ENCODE assay signal across 25 cellular contexts in the genomic region with DNA sequence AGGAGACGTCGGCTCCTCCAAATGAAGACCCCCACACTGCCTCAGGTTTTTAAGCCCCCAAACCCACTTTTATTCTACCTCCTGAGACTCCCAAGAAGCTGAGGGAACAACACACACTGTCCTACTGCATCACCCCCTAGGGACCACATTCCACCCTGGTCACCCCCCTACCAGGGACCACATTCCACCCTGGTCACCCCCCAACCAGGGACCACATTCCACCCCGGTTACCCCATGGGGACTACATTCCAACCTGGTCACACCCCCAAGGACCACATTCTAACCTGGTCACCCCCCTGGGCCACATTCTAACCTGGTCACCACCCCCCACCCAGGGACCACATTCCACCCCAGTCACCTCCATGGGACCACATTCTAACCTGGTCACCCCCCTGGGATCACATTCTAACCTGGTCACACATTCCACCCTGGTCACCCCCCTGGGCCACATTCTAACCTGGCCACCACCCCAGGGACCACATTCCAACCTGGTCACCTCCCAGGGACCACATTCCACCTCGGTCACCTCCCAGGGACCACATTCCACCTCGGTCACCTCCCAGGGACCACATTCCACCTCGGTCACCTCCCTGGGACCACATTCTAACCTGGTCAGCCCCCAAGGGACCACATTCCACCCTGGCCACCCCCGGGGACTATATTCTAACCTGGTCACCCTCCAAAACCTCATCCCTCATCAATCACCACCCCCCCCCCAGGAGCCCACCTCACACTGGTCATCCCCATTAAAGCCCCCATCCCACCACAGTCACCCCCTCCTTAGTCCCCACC.
"Had no signal": no experiment of that assay in that cellular context is flagged by ENCODE, and none has a peak within 500 bp of the region (broad histone marks: within the 10 kb centered on the region; RNA-seq: fewer than 3 reads in every experiment).

No MANE protein-coding gene starts in this region.

- H3K4me3 Mint-ChIP-seq: activated B cell treated with CpG ODN at 0.5 μM for 24 hours; activated CD4-positive, alpha-beta T cell treated with anti-CD3 and anti-CD28 coated beads for 36 hours; activated naive CD8-positive, alpha-beta T cell; activated T-cell treated with anti-CD3 and anti-CD28 coated beads, Interleukin-2, amount 50 U/mL, for 4 hours; central memory CD8-positive, alpha-beta T cell; naive B cell; stimulated activated memory B cell treated with anti-CD40 and anti-IgM and Interleukin-4, amounts not matched to agents 10 μg/mL and 1 μg/mL and 100 μg/mL, for 72 hours had no signal

- H3K4me3 ChIP-seq: adrenal gland, breast epithelium, colonic mucosa, gastroesophageal sphincter, testis, vagina had no signal

- H3K27ac Mint-ChIP-seq: activated B cell treated with CpG ODN at 0.5 μM for 24 hours; activated CD4-positive, alpha-beta T cell treated with anti-CD3 and anti-CD28 coated beads for 36 hours; activated naive CD8-positive, alpha-beta T cell; activated T-helper 2 cell treated with anti-CD3 and anti-CD28 coated beads, Interferon-gamma antibody, Interleukin-2, Interleukin-4, amounts not matched to agents 10 μg/mL and 5 μg/mL and 100 μg/mL, durations not matched to agents 14 hours and 24 hours and 36 hours; stimulated activated memory B cell treated with anti-CD40 and anti-IgM and Interleukin-4, amounts not matched to agents 10 μg/mL and 1 μg/mL and 100 μg/mL, for 72 hours had no signal

- H3K9me3 ChIP-seq: adrenal gland, breast epithelium, colonic mucosa, gastroesophageal sphincter, testis, vagina had no signal

- H3K27me3 ChIP-seq: adrenal gland, breast epithelium, colonic mucosa, testis, vagina had no signal

- H3K9me3 Mint-ChIP-seq: central memory CD8-positive, alpha-beta T cell had no signal

- H3K27me3 Mint-ChIP-seq: activated B cell treated with CpG ODN at 0.5 μM for 24 hours; activated CD4-positive, alpha-beta T cell treated with anti-CD3 and anti-CD28 coated beads for 36 hours; activated naive CD8-positive, alpha-beta T cell; central memory CD8-positive, alpha-beta T cell had no signal

- H3K4me1 ChIP-seq: adrenal gland, breast epithelium, colonic mucosa, gastroesophageal sphincter, testis, vagina had no signal

- ATAC-seq: activated CD4-positive, alpha-beta T cell treated with anti-CD3 and anti-CD28 coated beads for 36 hours; activated T-cell treated with anti-CD3 and anti-CD28 coated beads, Interleukin-2, amount 50 U/mL, for 4 hours; gastroesophageal sphincter; left cardiac atrium; sciatic nerve; stimulated activated memory B cell treated with anti-CD40 and anti-IgM and Interleukin-4, amounts not matched to agents 10 μg/mL and 1 μg/mL and 100 μg/mL, for 72 hours had no signal

- H3K36me3 ChIP-seq: adrenal gland, breast epithelium, colonic mucosa, gastroesophageal sphincter, vagina had no signal

- H3K27ac ChIP-seq: adrenal gland, breast epithelium, colonic mucosa, gastroesophageal sphincter, testis, vagina had no signal

- H3K4me1 Mint-ChIP-seq: activated B cell treated with CpG ODN at 0.5 μM for 24 hours; naive B cell; stimulated activated memory B cell treated with anti-CD40 and anti-IgM and Interleukin-4, amounts not matched to agents 10 μg/mL and 1 μg/mL and 100 μg/mL, for 72 hours had no signal

- H3K36me3 Mint-ChIP-seq: naive B cell; stimulated activated memory B cell treated with anti-CD40 and anti-IgM and Interleukin-4, amounts not matched to agents 10 μg/mL and 1 μg/mL and 100 μg/mL, for 72 hours had no signal

- DNase-seq: activated B cell treated with CpG ODN at 0.5 μM for 24 hours; activated CD4-positive, alpha-beta T cell treated with anti-CD3 and anti-CD28 coated beads for 36 hours; activated CD4-positive, alpha-beta T cell treated with anti-CD3 and anti-CD28 coated beads, Interleukin-2, amount 50 U/mL, for 4 hours; activated CD8-positive, alpha-beta memory T cell treated with anti-CD3 and anti-CD28 coated beads, Interleukin-2, amount 50 U/mL, for 48 hours; activated naive CD4-positive, alpha-beta T cell; activated T-cell treated with anti-CD3 and anti-CD28 coated beads, Interleukin-2, amount 50 U/mL, for 4 hours; adrenal gland; colonic mucosa; head of caudate nucleus; hypothalamus; left cardiac atrium; mesenchymal stem cell; naive B cell; nucleus accumbens; small intestine; testis; trophoblast cell had no signal
